14 cellular contexts compared by ENCODE assay signal in genomic region chr5:17277907-17278306, GRCh38.
A peak's percentile ranks its signal among the peaks of the same experiment; 100 is the strongest.
DNase-seq lines count a peak whose midpoint lies in the region; ATAC-seq and TF ChIP-seq lines count a peak whose summit lies in the region.
"Had no signal": no experiment of that assay in that cellular context is flagged by ENCODE, and none has a peak within 500 bp of the region (broad histone marks: within the 10 kb centered on the region; RNA-seq: fewer than 3 reads in every experiment).

No MANE protein-coding gene starts in this region.

- intact Hi-C loops in uterus (cut with DNase I; ENCODE audit: low total_unique reads) (no loop called here), Caco-2 (cut with micrococcal nuclease; ENCODE audit: unreplicated experiment) (no loop called here)

- no peaks in the 10 kb centered on the region for H3K27me3 Mint-ChIP-seq in Caco-2 (ENCODE audit: insufficient read depth, unreplicated experiment)
- H3K27me3 Mint-ChIP-seq: CD8-positive, alpha-beta memory T cell had no signal

- no peak overlapping the region for H3K27ac ChIP-seq in uterus
- H3K27ac ChIP-seq: thyroid gland, VCaP had no signal

- peak; percentile 32 for DNase-seq in renal cortical epithelial cell (ENCODE audit: low read depth)
- DNase-seq in AG08396 (ENCODE audit: low spot score), result no peak
- DNase-seq in uterus, result no peak
- no peak for DNase-seq in amniotic stem cell (lab: John Stamatoyannopoulos, UW)
- DNase-seq in Caco-2, result no peak
- DNase-seq: CD8-positive, alpha-beta memory T cell; KG1; NCI-H187 treated with DMSO at 0.1 percent for 48 hours; SHP77 treated with DMSO at 0.1 percent for 48 hours; thyroid gland had no signal

- H3K4me3 ChIP-seq in uterus, result no peak overlapping the region
- no peak overlapping the region for H3K4me3 ChIP-seq in Caco-2 (ENCODE audit: low read depth, low read length)
- H3K4me3 ChIP-seq: thyroid gland had no signal

- H3K36me3 ChIP-seq in uterus (no peaks in the 10 kb centered on the region), Caco-2 (ENCODE audit: control insufficient read depth, insufficient read depth, low read length) (no peaks in the 10 kb centered on the region; the same call in 1 of the 2 replicates)
- H3K36me3 ChIP-seq: thyroid gland had no signal

- no peak overlapping the region for H3K27ac Mint-ChIP-seq in Caco-2 (ENCODE audit: unreplicated experiment)
- H3K27ac Mint-ChIP-seq: CD8-positive, alpha-beta memory T cell had no signal

- H3K36me3 Mint-ChIP-seq in Caco-2 (ENCODE audit: insufficient read depth, unreplicated experiment), result peaks cover 33% of the 10 kb centered on the region
- H3K36me3 Mint-ChIP-seq: CD8-positive, alpha-beta memory T cell had no signal

- BruUV-seq in Caco-2 (replicated peaks; lab: Mats Ljungman, UMichigan), result no TSS peak

- H3K4me3 Mint-ChIP-seq in Caco-2 (ENCODE audit: unreplicated experiment), result no peak overlapping the region
- H3K4me3 Mint-ChIP-seq: CD8-positive, alpha-beta memory T cell had no signal

- TF ChIP-seq POLR2A in uterus (IDR thresholded peaks at IDR 0.05), result no peak

- no peaks in the 10 kb centered on the region for H3K4me1 Mint-ChIP-seq in Caco-2 (ENCODE audit: low read depth, unreplicated experiment)
- H3K4me1 Mint-ChIP-seq: CD8-positive, alpha-beta memory T cell had no signal

- TF ChIP-seq CTCF in uterus (IDR thresholded peaks at IDR 0.05), result no peak
- no peak for TF ChIP-seq CTCF in Caco-2 (IDR thresholded peaks at IDR 0.05; ENCODE audit: insufficient read depth in 1 of 2, low read depth in 1 of 2, low read length in 1 of 2, severe bottlenecking in 1 of 2, unreplicated experiment in 1 of 2)

- ATAC-seq in GM19023 (IDR thresholded peaks at IDR 0.05; ENCODE audit: unreplicated experiment) (peak; percentile 43), HG02588 (IDR thresholded peaks at IDR 0.05; ENCODE audit: unreplicated experiment) (peak; percentile 40), HG03457 (IDR thresholded peaks at IDR 0.05; ENCODE audit: unreplicated experiment) (peak; percentile 47)

- H3K9me3 Mint-ChIP-seq in Caco-2 (ENCODE audit: unreplicated experiment), result no peaks in the 10 kb centered on the region

- no peaks in the 10 kb centered on the region for H3K9me3 ChIP-seq in uterus
- no peaks in the 10 kb centered on the region for H3K9me3 ChIP-seq in Caco-2
- H3K9me3 ChIP-seq: thyroid gland had no signal

- H3K27me3 ChIP-seq in uterus (no peaks in the 10 kb centered on the region), Caco-2 (replicated peaks; ENCODE audit: control insufficient read depth, insufficient read depth, low read length) (no peaks in the 10 kb centered on the region)
- H3K27me3 ChIP-seq: thyroid gland had no signal

- H3K4me1 ChIP-seq in uterus (no peaks in the 10 kb centered on the region), Caco-2 (no peaks in the 10 kb centered on the region)
- H3K4me1 ChIP-seq: thyroid gland had no signal

- POLR2A ChIA-PET in Caco-2 (lab: Charles Lee), result no interaction called here

- CTCF ChIA-PET in Caco-2 (lab: Charles Lee), result no interaction called here
